ENCODE assay signal across 21 cellular contexts in genomic region chr3:86147119-86147518, GRCh38.
A peak's percentile ranks its signal among the peaks of the same experiment; 100 is the strongest.
DNase-seq lines count a peak whose midpoint lies in the region; ATAC-seq and TF ChIP-seq lines count a peak whose summit lies in the region.
"Had no signal": no experiment of that assay in that cellular context is flagged by ENCODE, and none has a peak within 500 bp of the region (broad histone marks: within the 10 kb centered on the region; RNA-seq: fewer than 3 reads in every experiment).

No MANE protein-coding gene starts in this region.

- H3K27ac Mint-ChIP-seq in endodermal cell: no peak overlapping the region
- no peak overlapping the region for H3K27ac Mint-ChIP-seq in stimulated activated naive CD8-positive, alpha-beta T cell treated with anti-CD3 and anti-CD28 coated beads, Interleukin-15, amount 100 ng/mL, for 72 hours
- H3K27ac Mint-ChIP-seq: activated CD8-positive, alpha-beta T cell treated with anti-CD3 and anti-CD28 coated beads, Interleukin-2, amount 10 ng/mL, durations not matched to agents 7 days and 5 days; HFFc6 had no signal

- H3K36me3 ChIP-seq in SK-N-SH (replicated peaks in 1 of 2; ENCODE audit: control insufficient read depth in 1 of 2, insufficient read depth in 2 of 2, low read length in 1 of 2) (no peaks in the 10 kb centered on the region), endodermal cell (ENCODE audit: control insufficient read depth, insufficient read depth, low read length) (no peaks in the 10 kb centered on the region)
- H3K36me3 ChIP-seq: BLaER1 treated with 17β-estradiol and CSF1 and Interleukin-3, amounts not matched to agents 10 nM and 100 nM; transverse colon had no signal

- H2AFZ ChIP-seq in SK-N-SH (ENCODE audit: low read depth): no peak overlapping the region

- no peaks in the 10 kb centered on the region for H3K79me2 ChIP-seq in SK-N-SH (ENCODE audit: insufficient read depth)

- H3K4me3 ChIP-seq in SK-N-SH (ENCODE audit: low read depth in 2 of 2, low read length in 1 of 2) (no peak overlapping the region), NB4 (ENCODE audit: low read depth, low read length) (no peak overlapping the region), endodermal cell (ENCODE audit: low read length) (no peak overlapping the region)
- H3K4me3 ChIP-seq: BLaER1 treated with 17β-estradiol and CSF1 and Interleukin-3, amounts not matched to agents 10 nM and 100 nM; transverse colon had no signal

- H3K9me2 ChIP-seq in SK-N-SH: no peaks in the 10 kb centered on the region

- H4K20me1 ChIP-seq in SK-N-SH (ENCODE audit: insufficient read depth): no peaks in the 10 kb centered on the region
- H4K20me1 ChIP-seq: BLaER1 treated with 17β-estradiol and CSF1 and Interleukin-3, amounts not matched to agents 10 nM and 100 nM had no signal

- no peaks in the 10 kb centered on the region for H3K4me1 ChIP-seq in SK-N-SH (ENCODE audit: control insufficient read depth in 1 of 2, insufficient read depth in 2 of 2, low read depth in 1 of 2, low read length in 1 of 2)
- H3K4me1 ChIP-seq in endodermal cell (ENCODE audit: control insufficient read depth, insufficient read depth, low read length): no peaks in the 10 kb centered on the region
- H3K4me1 ChIP-seq: BLaER1 treated with 17β-estradiol and CSF1 and Interleukin-3, amounts not matched to agents 10 nM and 100 nM had no signal

- H3K27ac ChIP-seq in SK-N-SH (ENCODE audit: low read depth in 2 of 2, low read length in 1 of 2) (no peak overlapping the region), endodermal cell (ENCODE audit: low read depth, low read length) (no peak overlapping the region)
- H3K27ac ChIP-seq: BLaER1 treated with 17β-estradiol and CSF1 and Interleukin-3, amounts not matched to agents 10 nM and 100 nM; transverse colon had no signal

- H3F3A ChIP-seq in SK-N-SH (replicated peaks; ENCODE audit: insufficient read depth): no peaks in the 10 kb centered on the region

- H3K27me3 Mint-ChIP-seq in endodermal cell (ENCODE audit: insufficient read depth): no peaks in the 10 kb centered on the region
- H3K27me3 Mint-ChIP-seq in stimulated activated naive CD8-positive, alpha-beta T cell treated with anti-CD3 and anti-CD28 coated beads, Interleukin-15, amount 100 ng/mL, for 72 hours: no peaks in the 10 kb centered on the region

- H3K9ac ChIP-seq in SK-N-SH (no peak overlapping the region), endodermal cell (ENCODE audit: extremely low read depth, low read length, poor library complexity, severe bottlenecking) (no peak overlapping the region)
- H3K9ac ChIP-seq: BLaER1 treated with 17β-estradiol and CSF1 and Interleukin-3, amounts not matched to agents 10 nM and 100 nM had no signal

- no peak for DNase-seq in SK-N-SH
- peak; percentile 2 for DNase-seq in NB4 (ENCODE audit: low read depth)
- peak; percentile 50 for DNase-seq in endodermal cell
- no peak for DNase-seq in stimulated activated naive CD8-positive, alpha-beta T cell treated with anti-CD3 and anti-CD28 coated beads, Interleukin-15, amount 100 ng/mL, for 72 hours
- DNase-seq in foreskin melanocyte: no peak
- DNase-seq: activated CD8-positive, alpha-beta T cell treated with anti-CD3 and anti-CD28 coated beads, Interleukin-2, amount 10 ng/mL, durations not matched to agents 7 days and 5 days; activated T-cell treated with anti-CD3 and anti-CD28 coated beads, Interleukin-2, amount 50 U/mL, for 1 hour; amniotic stem cell; glutamatergic neuron; HFFc6; mesenchymal stem cell; NCI-H446 treated with DMSO at 0.1 percent for 48 hours; NK-92 treated with Interleukin-12 subunit alpha and Interleukin-12 subunit beta, amount 100 ng/mL, for 24 hours; retina; stimulated activated CD4-positive, alpha-beta T cell treated with anti-CD3 and anti-CD28 coated beads, Interleukin-2, amount 100 ng/mL, for 48 hours; stimulated activated naive CD8-positive, alpha-beta T cell treated with anti-CD3 and anti-CD28 coated beads, Interleukin-15, Interleukin-2, amounts not matched to agents 100 U/mL and 50 U/mL, for 24 hours; transverse colon had no signal

- H3K9me3 Mint-ChIP-seq in endodermal cell: no peaks in the 10 kb centered on the region
- H3K9me3 Mint-ChIP-seq in stimulated activated naive CD8-positive, alpha-beta T cell treated with anti-CD3 and anti-CD28 coated beads, Interleukin-15, amount 100 ng/mL, for 72 hours: peaks cover 4 to 22% of the 10 kb centered on the region in 2 donors

- H3K4me3 Mint-ChIP-seq in endodermal cell: no peak overlapping the region
- H3K4me3 Mint-ChIP-seq in stimulated activated naive CD8-positive, alpha-beta T cell treated with anti-CD3 and anti-CD28 coated beads, Interleukin-15, amount 100 ng/mL, for 72 hours: no peak overlapping the region
- H3K4me3 Mint-ChIP-seq: activated CD8-positive, alpha-beta T cell treated with anti-CD3 and anti-CD28 coated beads, Interleukin-2, amount 10 ng/mL, durations not matched to agents 7 days and 5 days; HFFc6 had no signal

- TF ChIP-seq POLR2A in NB4 (IDR thresholded peaks at IDR 0.05; ENCODE audit: extremely low read depth, insufficient read length): no peak

- TF ChIP-seq CTCF in SK-N-SH (IDR thresholded peaks at IDR 0.05): peak; percentile 30; the same call in 1 of the 2 replicates
- TF ChIP-seq CTCF in NB4 (IDR thresholded peaks at IDR 0.05; ENCODE audit: low read depth, low read length): no peak
- TF ChIP-seq CTCF in endodermal cell (conservative IDR thresholded peaks at IDR 0.05): peak; percentile 64

- WGBS in SK-N-SH (ENCODE audit: low lambda C conversion rate): 19% methylated on average over 5 of the region's 5 CpGs
- 82 to 100% methylated on average over 3 to 5 of the region's 5 CpGs for WGBS in endodermal cell (ENCODE audit: insufficient coverage in 1 of 2, insufficient read length in 1 of 2), 2 experiments

- POLR2A ChIA-PET in SK-N-SH (lab: Yijun Ruan, JAX): no interaction called here

- no peak for ATAC-seq in SK-N-SH treated with all-trans-retinoic acid at 6 μM for 48 hours
- no peak for ATAC-seq in stimulated activated naive CD8-positive, alpha-beta T cell treated with anti-CD3 and anti-CD28 coated beads, Interleukin-15, amount 100 ng/mL, for 72 hours
- ATAC-seq in HG03095 (IDR thresholded peaks at IDR 0.05; ENCODE audit: unreplicated experiment): no peak
- no peak for ATAC-seq in GM18909 (IDR thresholded peaks at IDR 0.05; ENCODE audit: poor library complexity, unreplicated experiment)
- ATAC-seq: activated CD8-positive, alpha-beta T cell treated with anti-CD3 and anti-CD28 coated beads, Interleukin-2, amount 10 ng/mL, durations not matched to agents 7 days and 5 days; stimulated activated naive CD8-positive, alpha-beta T cell treated with anti-CD3 and anti-CD28 coated beads, Interleukin-15, Interleukin-2, amounts not matched to agents 100 U/mL and 50 U/mL, for 24 hours had no signal

- no peak for TF ChIP-seq EP300 in SK-N-SH (IDR thresholded peaks at IDR 0.05; ENCODE audit: borderline replicate concordance in 1 of 2, low read depth in 1 of 2, low read length in 1 of 2)

- no peak overlapping the region for H3K4me2 ChIP-seq in SK-N-SH
- H3K4me2 ChIP-seq: BLaER1 treated with 17β-estradiol and CSF1 and Interleukin-3, amounts not matched to agents 10 nM and 100 nM had no signal

- no peaks in the 10 kb centered on the region for H3K9me3 ChIP-seq in SK-N-SH
- no peaks in the 10 kb centered on the region for H3K9me3 ChIP-seq in endodermal cell (ENCODE audit: control insufficient read depth, low read length)
- H3K9me3 ChIP-seq: BLaER1 treated with 17β-estradiol and CSF1 and Interleukin-3, amounts not matched to agents 10 nM and 100 nM; transverse colon had no signal

- H3K4me1 Mint-ChIP-seq in endodermal cell: no peaks in the 10 kb centered on the region
- H3K4me1 Mint-ChIP-seq in stimulated activated naive CD8-positive, alpha-beta T cell treated with anti-CD3 and anti-CD28 coated beads, Interleukin-15, amount 100 ng/mL, for 72 hours: no peaks in the 10 kb centered on the region

- no peak for TF ChIP-seq RAD21 in SK-N-SH (IDR thresholded peaks at IDR 0.05; ENCODE audit: low read length)

- H3K36me3 Mint-ChIP-seq in endodermal cell (ENCODE audit: low read depth): no peaks in the 10 kb centered on the region

- H3K27me3 ChIP-seq in SK-N-SH (ENCODE audit: insufficient read depth) (no peaks in the 10 kb centered on the region), endodermal cell (ENCODE audit: control insufficient read depth, insufficient read depth, low read length, poor library complexity, severe bottlenecking) (no peaks in the 10 kb centered on the region)
- H3K27me3 ChIP-seq: BLaER1 treated with 17β-estradiol and CSF1 and Interleukin-3, amounts not matched to agents 10 nM and 100 nM; transverse colon had no signal

- CTCF ChIA-PET in SK-N-SH (lab: Yijun Ruan, JAX): interaction anchor here (1.3 kb wide), 1 partner anchor 12 kb away, joined by 3 read pairs; no protein-coding TSS in a partner anchor

TF ChIP-seq in SK-N-SH, 30 proteins besides CTCF, POLR2A, EP300 and RAD21:
- no peak for TF ChIP-seq TCF12 (IDR thresholded peaks at IDR 0.05)

TF ChIP-seq in SK-N-SH treated with all-trans-retinoic acid at 6 μM for 48 hours, 23 proteins besides CTCF, POLR2A, EP300 and RAD21:
- no peak for TF ChIP-seq TOX (CRISPR knock-in tag; IDR thresholded peaks at IDR 0.05; ENCODE audit: borderline replicate concordance)
- TF ChIP-seq ISL1 (CRISPR knock-in tag; IDR thresholded peaks at IDR 0.05): no peak
- TF ChIP-seq ARNTL (CRISPR knock-in tag; IDR thresholded peaks at IDR 0.05; ENCODE audit: borderline replicate concordance, low read depth): no peak
- no peak for TF ChIP-seq BACH2 (CRISPR knock-in tag; IDR thresholded peaks at IDR 0.05; ENCODE audit: borderline replicate concordance)
- TF ChIP-seq ZNF8 (CRISPR knock-in tag; IDR thresholded peaks at IDR 0.05): no peak

Comparison
In these comparisons a context has a peak if more than half of its experiments do, and no peak if none do; other contexts are left out.
1. DNase-seq: peak in NB4 (single experiment) and endodermal cell (single experiment); none in SK-N-SH (single experiment), stimulated activated naive CD8-positive, alpha-beta T cell treated with anti-CD3 and anti-CD28 coated beads, Interleukin-15, amount 100 ng/mL, for 72 hours (0 of 2) and foreskin melanocyte (single experiment).